8 cellular contexts compared by ENCODE assay signal in genomic region chr6:100665041-100665380, GRCh38.
A peak's percentile ranks its signal among the peaks of the same experiment; 100 is the strongest.
DNase-seq lines count a peak whose midpoint lies in the region; ATAC-seq and TF ChIP-seq lines count a peak whose summit lies in the region.

No MANE protein-coding gene starts in this region.

- H3K36me3 Mint-ChIP-seq in immature natural killer cell (peaks cover 0 to 8% (median 4%) of the 10 kb centered on the region in 3 donors), Calu3 (ENCODE audit: insufficient read depth, unreplicated experiment) (no peaks in the 10 kb centered on the region)

- TF ChIP-seq CTCF in Calu3 (IDR thresholded peaks at IDR 0.05; ENCODE audit: unreplicated experiment): no peak

- H3K4me3 Mint-ChIP-seq in immature natural killer cell (no peak overlapping the region), Calu3 (ENCODE audit: low read depth, unreplicated experiment) (no peak overlapping the region)

- H3K9me3 Mint-ChIP-seq in immature natural killer cell: no peaks in the 10 kb centered on the region
- no peaks in the 10 kb centered on the region for H3K9me3 Mint-ChIP-seq in Calu3 (ENCODE audit: low read depth, unreplicated experiment)

- H3K27me3 Mint-ChIP-seq in immature natural killer cell (ENCODE audit: low read depth in 3 of 3): peaks cover 0 to 1% (median 0%) of the 10 kb centered on the region in 3 donors
- H3K27me3 Mint-ChIP-seq in Calu3 (ENCODE audit: unreplicated experiment): no peaks in the 10 kb centered on the region

- intact Hi-C loops in Calu3 (cut with micrococcal nuclease; ENCODE audit: unreplicated experiment): loop anchor here (2.0 to 10.0 kb wide), 2 partner anchors 548 to 800 kb away; no protein-coding TSS in a partner anchor

- peaks cover 2 to 11% of the 10 kb centered on the region in 2 donors for H3K4me1 Mint-ChIP-seq in immature natural killer cell
- H3K4me1 Mint-ChIP-seq in Calu3 (ENCODE audit: low read depth, unreplicated experiment): peaks cover 34% of the 10 kb centered on the region

- CTCF ChIA-PET in Calu3 (lab: Charles Lee): interaction anchor here (1.7 to 2.0 kb wide), 2 partner anchors 548 to 557 kb away, joined by 8 to 9 read pairs; no protein-coding TSS in a partner anchor

- DNase-seq in immature natural killer cell: no peak
- no peak for DNase-seq in HK-2 (ENCODE audit: unreplicated experiment)
- DNase-seq in NOMO-1 treated with DMSO at 0.1 percent for 48 hours (lab: John Stamatoyannopoulos, UW; ENCODE audit: unreplicated experiment): no peak
- no peak for DNase-seq in Calu3
- no peak for DNase-seq in effector CD8-positive, alpha-beta T cell (lab: John Stamatoyannopoulos, UW)

- H3K27ac Mint-ChIP-seq in immature natural killer cell (peak overlapping the region in 4 of 6 donors; percentile 39 to 82 (median 80)), Calu3 (ENCODE audit: unreplicated experiment) (no peak overlapping the region)

- BruUV-seq in Calu3 (replicated peaks; lab: Mats Ljungman, UMichigan): no TSS peak

- ATAC-seq in GM18870 (IDR thresholded peaks at IDR 0.05; ENCODE audit: unreplicated experiment) (peak; percentile 96), GM21619 (IDR thresholded peaks at IDR 0.05; ENCODE audit: unreplicated experiment) (peak; percentile 99), HG03432 (IDR thresholded peaks at IDR 0.05; ENCODE audit: unreplicated experiment) (peak; percentile 99)
